ENCODE assay signal across 9 cellular contexts in genomic region chr6:128600397-128600951, GRCh38.
A peak's percentile ranks its signal among the peaks of the same experiment; 100 is the strongest.
DNase-seq lines count a peak whose midpoint lies in the region; ATAC-seq and TF ChIP-seq lines count a peak whose summit lies in the region.
"Had no signal": no experiment of that assay in that cellular context is flagged by ENCODE, and none has a peak within 500 bp of the region (broad histone marks: within the 10 kb centered on the region; RNA-seq: fewer than 3 reads in every experiment).

No MANE protein-coding gene starts in this region.

- ATAC-seq in GM18508 (IDR thresholded peaks at IDR 0.05; ENCODE audit: insufficient read depth, unreplicated experiment) (peak; percentile 71), HG02623 (IDR thresholded peaks at IDR 0.05; ENCODE audit: unreplicated experiment) (peak; percentile 70), HG02571 (IDR thresholded peaks at IDR 0.05; ENCODE audit: unreplicated experiment) (no peak), left colon (no peak)

- in situ Hi-C loops in G401 (cut with HindIII; ENCODE audit: low sequenced_read_pairs) = no loop called here

- TF ChIP-seq CTCF in fibroblast of the aortic adventitia (IDR thresholded peaks at IDR 0.05; ENCODE audit: insufficient read depth, low read length) = no peak

- H3K4me3 ChIP-seq in fibroblast of the aortic adventitia (ENCODE audit: low read depth, low read length) = no peak overlapping the region

- DNase-seq in NCI-H2171 (lab: John Stamatoyannopoulos, UW) = peak; percentile 26
- peak; percentile 90 for DNase-seq in fibroblast of the aortic adventitia (ENCODE audit: low read depth)
- no peak for DNase-seq in left colon
- DNase-seq in NCI-H2029 treated with DMSO at 0.1 percent for 48 hours (lab: John Stamatoyannopoulos, UW) = no peak
- no peak for DNase-seq in G401 (ENCODE audit: low spot score)
- DNase-seq: right cardiac atrium had no signal

- intact Hi-C loops in left colon (cut with DNase I, micrococcal nuclease) = no loop called here

Comparison
In these comparisons a context has a peak if more than half of its experiments do, and no peak if none do; other contexts are left out.
1. ATAC-seq: peak in GM18508 (single experiment) and HG02623 (single experiment); none in HG02571 (single experiment) and left colon (single experiment).
2. DNase-seq: peak in NCI-H2171 (single experiment) and fibroblast of the aortic adventitia (single experiment); none in left colon (0 of 2), NCI-H2029 treated with DMSO at 0.1 percent for 48 hours (single experiment) and G401 (single experiment).